In genomic region chr22:41905411-41906202, GRCh38 we compare ENCODE assay signal across 24 cellular contexts. TPM values are rescaled to one million over a fixed set of nuclear protein-coding genes. Genes with fewer than 3 reads are reported as not detected.
DNase-seq lines count a peak whose midpoint lies in the region; ATAC-seq and TF ChIP-seq lines count a peak whose summit lies in the region.
"Had no signal": no experiment of that assay in that cellular context is flagged by ENCODE, and none has a peak within 500 bp of the region (broad histone marks: within the 10 kb centered on the region; RNA-seq: fewer than 3 reads in every experiment).

No MANE protein-coding gene starts in this region.

- CTCF ChIA-PET in activated naive CD4-positive, alpha-beta T cell treated with anti-CD3 and anti-CD28 coated beads for 36 hours (lab: Charles Lee): no interaction called here

- H3K27me3 ChIP-seq in stomach: peaks cover 0 to 20% (median 13%) of the 10 kb centered on the region in 3 donors
- H3K27me3 ChIP-seq: pancreas had no signal

- no peak for ATAC-seq in activated naive CD8-positive, alpha-beta T cell treated with anti-CD3 and anti-CD28 coated beads, Interleukin-2, amount 50 U/mL, for 24 hours
- no peak for ATAC-seq in stimulated activated effector memory CD8-positive, alpha-beta T cell treated with anti-CD3 and anti-CD28 coated beads, Interleukin-12 subunit alpha, Interleukin-12 subunit beta, amount 100 ng/mL, for 72 hours
- no peak for ATAC-seq in GM21528 (IDR thresholded peaks at IDR 0.05; ENCODE audit: low FRiP score, unreplicated experiment)
- no peak for ATAC-seq in HG02678 (IDR thresholded peaks at IDR 0.05; ENCODE audit: unreplicated experiment)
- ATAC-seq: activated CD4-positive, alpha-beta T cell treated with anti-CD3 and anti-CD28 coated beads for 36 hours; pancreas; right lobe of liver had no signal

- H3K27ac ChIP-seq in stomach: no peak overlapping the region
- H3K27ac ChIP-seq: esophagus squamous epithelium, pancreas, right lobe of liver had no signal

- H3K4me3 Mint-ChIP-seq in activated naive CD4-positive, alpha-beta T cell treated with anti-CD3 and anti-CD28 coated beads for 36 hours: no peak overlapping the region
- no peak overlapping the region for H3K4me3 Mint-ChIP-seq in activated naive CD8-positive, alpha-beta T cell treated with anti-CD3 and anti-CD28 coated beads, Interleukin-2, amount 50 U/mL, for 24 hours
- H3K4me3 Mint-ChIP-seq in stimulated activated effector memory CD8-positive, alpha-beta T cell treated with anti-CD3 and anti-CD28 coated beads, Interleukin-12 subunit alpha, Interleukin-12 subunit beta, amount 100 ng/mL, for 72 hours: no peak overlapping the region
- H3K4me3 Mint-ChIP-seq: activated CD4-positive, alpha-beta T cell treated with anti-CD3 and anti-CD28 coated beads for 36 hours; CD4-positive, CD25-positive, alpha-beta regulatory T cell had no signal

- peaks cover 5% of the 10 kb centered on the region for H3K27me3 Mint-ChIP-seq in activated naive CD4-positive, alpha-beta T cell treated with anti-CD3 and anti-CD28 coated beads for 36 hours (ENCODE audit: low read depth)
- peaks cover 4% of the 10 kb centered on the region for H3K27me3 Mint-ChIP-seq in activated naive CD8-positive, alpha-beta T cell treated with anti-CD3 and anti-CD28 coated beads, Interleukin-2, amount 50 U/mL, for 24 hours

- TF ChIP-seq EP300 in stomach (IDR thresholded peaks at IDR 0.05): no peak

- TF ChIP-seq CTCF in GM12872 (IDR thresholded peaks at IDR 0.05; ENCODE audit: insufficient read depth, low read depth, low read length) (0 out of 3 replicates have a peak, but pooled peaks have one; percentile 12), stomach (IDR thresholded peaks at IDR 0.05) (no peak)

- no peaks in the 10 kb centered on the region for H3K9me3 Mint-ChIP-seq in activated naive CD4-positive, alpha-beta T cell treated with anti-CD3 and anti-CD28 coated beads for 36 hours
- H3K9me3 Mint-ChIP-seq in activated naive CD8-positive, alpha-beta T cell treated with anti-CD3 and anti-CD28 coated beads, Interleukin-2, amount 50 U/mL, for 24 hours: no peaks in the 10 kb centered on the region
- no peaks in the 10 kb centered on the region for H3K9me3 Mint-ChIP-seq in stimulated activated effector memory CD8-positive, alpha-beta T cell treated with anti-CD3 and anti-CD28 coated beads, Interleukin-12 subunit alpha, Interleukin-12 subunit beta, amount 100 ng/mL, for 72 hours
- H3K9me3 Mint-ChIP-seq: CD4-positive, CD25-positive, alpha-beta regulatory T cell had no signal

- WGBS in stomach, 5 donors: 91 to 94% (median 92%) methylated on average over 23 of the region's 23 CpGs

- no peaks in the 10 kb centered on the region for H3K9me3 ChIP-seq in stomach
- H3K9me3 ChIP-seq: esophagus squamous epithelium, pancreas, right lobe of liver had no signal

- H3K36me3 ChIP-seq in stomach: peaks cover 31 to 74% (median 72%) of the 10 kb centered on the region in 4 donors

- peaks cover 12 to 51% (median 35%) of the 10 kb centered on the region in 4 donors for H3K4me1 ChIP-seq in stomach

- DNase-seq in activated naive CD4-positive, alpha-beta T cell treated with anti-CD3 and anti-CD28 coated beads for 36 hours: no peak
- DNase-seq in activated naive CD4-positive, alpha-beta T cell treated with Interleukin-2 at 50 U/mL for 16 hours: no peak
- DNase-seq in activated naive CD8-positive, alpha-beta T cell treated with anti-CD3 and anti-CD28 coated beads, Interleukin-2, amount 50 U/mL, for 24 hours: no peak
- no peak for DNase-seq in stimulated activated effector memory CD8-positive, alpha-beta T cell treated with anti-CD3 and anti-CD28 coated beads, Interleukin-12 subunit alpha, Interleukin-12 subunit beta, amount 100 ng/mL, for 72 hours (ENCODE audit: low spot score in 2 of 2)
- no peak for DNase-seq in stomach
- DNase-seq: activated CD4-positive, alpha-beta T cell treated with anti-CD3 and anti-CD28 coated beads for 36 hours; activated gamma-delta T cell treated with Interleukin-2 at 50 U/mL for 16 hours; CD4-positive, CD25-positive, alpha-beta regulatory T cell; DMS79 treated with DMSO at 0.1 percent for 48 hours; effector memory CD4-positive, alpha-beta T cell; esophagus squamous epithelium; kidney glomerular epithelial cell; NCI-H1105 treated with DMSO at 0.1 percent for 48 hours; NCI-H2107; NCI-H524; RPMI8226 had no signal

- peaks cover 10% of the 10 kb centered on the region for H3K4me1 Mint-ChIP-seq in activated naive CD4-positive, alpha-beta T cell treated with anti-CD3 and anti-CD28 coated beads for 36 hours (ENCODE audit: low read depth)
- peaks cover 16% of the 10 kb centered on the region for H3K4me1 Mint-ChIP-seq in activated naive CD8-positive, alpha-beta T cell treated with anti-CD3 and anti-CD28 coated beads, Interleukin-2, amount 50 U/mL, for 24 hours
- peaks cover 27% of the 10 kb centered on the region for H3K4me1 Mint-ChIP-seq in stimulated activated effector memory CD8-positive, alpha-beta T cell treated with anti-CD3 and anti-CD28 coated beads, Interleukin-12 subunit alpha, Interleukin-12 subunit beta, amount 100 ng/mL, for 72 hours

- TF ChIP-seq POLR2A in stomach (IDR thresholded peaks at IDR 0.05): no peak

- no peak overlapping the region for H3K4me3 ChIP-seq in stomach
- H3K4me3 ChIP-seq: esophagus squamous epithelium, pancreas, right lobe of liver had no signal

- peaks cover 19% of the 10 kb centered on the region for H3K36me3 Mint-ChIP-seq in activated naive CD4-positive, alpha-beta T cell treated with anti-CD3 and anti-CD28 coated beads for 36 hours (ENCODE audit: low read depth)
- H3K36me3 Mint-ChIP-seq in activated naive CD8-positive, alpha-beta T cell treated with anti-CD3 and anti-CD28 coated beads, Interleukin-2, amount 50 U/mL, for 24 hours (ENCODE audit: low read depth): peaks cover 15% of the 10 kb centered on the region
- peaks cover 82% of the 10 kb centered on the region for H3K36me3 Mint-ChIP-seq in stimulated activated effector memory CD8-positive, alpha-beta T cell treated with anti-CD3 and anti-CD28 coated beads, Interleukin-12 subunit alpha, Interleukin-12 subunit beta, amount 100 ng/mL, for 72 hours

- intact Hi-C loops in activated naive CD4-positive, alpha-beta T cell treated with anti-CD3 and anti-CD28 coated beads for 36 hours (cut with micrococcal nuclease): no loop called here
- intact Hi-C loops in stomach (cut with DNase I; ENCODE audit: low total_unique reads): no loop called here

- peak overlapping the region; percentile 63 for H3K27ac Mint-ChIP-seq in activated naive CD4-positive, alpha-beta T cell treated with anti-CD3 and anti-CD28 coated beads for 36 hours
- H3K27ac Mint-ChIP-seq in activated naive CD8-positive, alpha-beta T cell treated with anti-CD3 and anti-CD28 coated beads, Interleukin-2, amount 50 U/mL, for 24 hours: peak overlapping the region; percentile 13
- H3K27ac Mint-ChIP-seq in stimulated activated effector memory CD8-positive, alpha-beta T cell treated with anti-CD3 and anti-CD28 coated beads, Interleukin-12 subunit alpha, Interleukin-12 subunit beta, amount 100 ng/mL, for 72 hours: peak overlapping the region; percentile 72
- H3K27ac Mint-ChIP-seq: activated CD4-positive, alpha-beta T cell treated with anti-CD3 and anti-CD28 coated beads for 36 hours; CD4-positive, CD25-positive, alpha-beta regulatory T cell had no signal

RNA-seq across cellular contexts. Expression of gene SHISA8, which starts 9.3 kb away (rescaled TPM):
- 1 to 10 TPM; 1.7 to 1.8 TPM for total RNA-seq in activated naive CD4-positive, alpha-beta T cell treated with anti-CD3 and anti-CD28 coated beads for 36 hours
- not detected for total RNA-seq in stomach
- polyA plus RNA-seq in stomach: under 1 TPM in 1 of 3 donors, not detected in 2; 0.15 TPM
- total RNA-seq: chondrocyte, esophagus squamous epithelium, lung microvascular endothelial cell, pancreas, right lobe of liver, temporal lobe had no signal
- polyA plus RNA-seq: pancreas had no signal

RNA-seq across cellular contexts. Expression of gene TNFRSF13C, which starts 21.0 kb away (rescaled TPM):
- 1 to 10 TPM; 3.2 to 3.8 TPM for total RNA-seq in activated naive CD4-positive, alpha-beta T cell treated with anti-CD3 and anti-CD28 coated beads for 36 hours
- under 1 TPM in 2 of 5 donors, not detected in 3; 0.55 to 0.87 TPM for total RNA-seq in stomach
- 1 to 10 TPM in 1 of 3 donors, under 1 TPM in 1, not detected in 1; 0.31 to 1.1 TPM for polyA plus RNA-seq in stomach
- total RNA-seq: lung microvascular endothelial cell had no signal

RNA-seq across cellular contexts. Expression of gene CENPM, which starts 41.3 kb away (rescaled TPM):
- 100 to 1,000 TPM in 1 of 2 experiments, 10 to 100 TPM in 1; 95.4 to 110 TPM for total RNA-seq in activated naive CD4-positive, alpha-beta T cell treated with anti-CD3 and anti-CD28 coated beads for 36 hours
- 10 to 100 TPM in 2 of 5 donors, 1 to 10 TPM in 2, not detected in 1; 6.1 to 64.3 (median 11.1) TPM for total RNA-seq in stomach
- 10 to 100 TPM; 15.1 to 22.5 (median 15.8) TPM for polyA plus RNA-seq in stomach

Comparison
In these comparisons a context has a peak if more than half of its experiments do, and no peak if none do; other contexts are left out.
1. H3K27ac Mint-ChIP-seq: peak in every context shown above with its lines; median percentile 72 in stimulated activated effector memory CD8-positive, alpha-beta T cell treated with anti-CD3 and anti-CD28 coated beads, Interleukin-12 subunit alpha, Interleukin-12 subunit beta, amount 100 ng/mL, for 72 hours; 63 in activated naive CD4-positive, alpha-beta T cell treated with anti-CD3 and anti-CD28 coated beads for 36 hours; 13 in activated naive CD8-positive, alpha-beta T cell treated with anti-CD3 and anti-CD28 coated beads, Interleukin-2, amount 50 U/mL, for 24 hours.